Comparison of ENCODE assay signal across 11 cellular contexts in the genomic region with DNA sequence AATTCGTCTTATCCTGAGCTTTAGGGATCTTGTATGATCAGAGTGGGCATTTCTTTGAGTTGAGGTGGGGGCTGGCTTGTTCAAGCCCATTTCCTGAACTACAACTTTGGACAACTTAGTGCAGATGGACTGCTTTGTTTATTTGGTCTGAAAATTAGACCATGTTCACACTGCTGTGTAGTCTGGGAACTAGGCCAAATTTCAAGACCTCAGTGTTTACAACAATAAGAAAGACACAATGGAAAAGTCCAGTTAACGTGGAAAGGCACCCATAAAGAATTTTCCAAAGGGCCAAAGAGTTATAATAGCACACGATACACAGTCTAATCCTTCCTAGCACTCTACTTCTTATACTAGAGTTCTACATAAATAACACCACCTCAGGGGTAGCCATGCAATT.
DNase-seq lines count a peak whose midpoint lies in the region; TF ChIP-seq lines count a peak whose summit lies in the region.
"Had no signal": no experiment of that assay in that cellular context is flagged by ENCODE, and none has a peak within 500 bp of the region (broad histone marks: within the 10 kb centered on the region; RNA-seq: fewer than 3 reads in every experiment).

No MANE protein-coding gene starts in this region.

- H3K4me1 ChIP-seq in mesenchymal stem cell (ENCODE audit: control insufficient read depth, insufficient read depth, low read depth, low read length): no peaks in the 10 kb centered on the region

- DNase-seq in CD14-positive monocyte (ENCODE audit: low spot score) (no peak), LNCaP clone FGC (ENCODE audit: low read depth) (peak; percentile 13), cardiac fibroblast (ENCODE audit: low read depth in 2 of 2) (peak; percentile 46 to 75), mesenchymal stem cell (peak; percentile 80), NCI-H1694 (lab: John Stamatoyannopoulos, UW) (no peak), hypothalamus (lab: John Stamatoyannopoulos, UW) (no peak), SIG-M5 (lab: John Stamatoyannopoulos, UW) (no peak)
- no peak for DNase-seq in activated CD8-positive, alpha-beta memory T cell treated with anti-CD3 and anti-CD28 coated beads, Interleukin-2, amount 50 U/mL, for 48 hours
- DNase-seq: activated naive CD4-positive, alpha-beta T cell treated with anti-CD3 and anti-CD28 coated beads, Interleukin-2, amount 50 U/mL, for 16 hours; CD8-positive, alpha-beta T cell had no signal

- H3K4ac ChIP-seq in mesenchymal stem cell (ENCODE audit: low read depth in 1 of 2, low read length in 2 of 2): peak overlapping the region in 1 of 2 experiments; percentile 68

- peaks cover 0 to 2% (median 0%) of the 10 kb centered on the region in 7 donors for H3K9me3 Mint-ChIP-seq in CD14-positive monocyte
- H3K9me3 Mint-ChIP-seq: CD8-positive, alpha-beta T cell had no signal

- no peak overlapping the region for H3K4me3 ChIP-seq in LNCaP clone FGC (ENCODE audit: low read depth, low read length)
- no peak overlapping the region for H3K4me3 ChIP-seq in cardiac fibroblast (replicated peaks in 1 of 2; ENCODE audit: low read depth in 2 of 2, low read length in 2 of 2)
- no peak overlapping the region for H3K4me3 ChIP-seq in mesenchymal stem cell (ENCODE audit: insufficient read depth in 1 of 2, low read depth in 1 of 2, low read length in 2 of 2)

- H2BK120ac ChIP-seq in mesenchymal stem cell (ENCODE audit: low read depth, low read length): no peak overlapping the region

- H2AFZ ChIP-seq in mesenchymal stem cell (ENCODE audit: low read depth, low read length): no peak overlapping the region

- H3K9me3 ChIP-seq in mesenchymal stem cell (ENCODE audit: control insufficient read depth, low read length): no peaks in the 10 kb centered on the region

- H3K14ac ChIP-seq in mesenchymal stem cell (ENCODE audit: low read length in 2 of 2): no peak overlapping the region

- peak overlapping the region; percentile 78 to 95 (median 90) for H3K27ac Mint-ChIP-seq in CD14-positive monocyte
- H3K27ac Mint-ChIP-seq: CD8-positive, alpha-beta T cell; WTC11 had no signal

- H2BK15ac ChIP-seq in mesenchymal stem cell (ENCODE audit: low read depth, poor library complexity, severe bottlenecking): no peak overlapping the region

- H3K4me2 ChIP-seq in mesenchymal stem cell (ENCODE audit: low read length, poor library complexity, severe bottlenecking): no peak overlapping the region

- H3K18ac ChIP-seq in mesenchymal stem cell (ENCODE audit: low read depth in 1 of 2, low read length in 2 of 2): peak overlapping the region; percentile 91 to 96

- H3K36me3 ChIP-seq in mesenchymal stem cell (ENCODE audit: control insufficient read depth in 1 of 2, insufficient read depth in 2 of 2, low read depth in 1 of 2, low read length in 2 of 2): no peaks in the 10 kb centered on the region

- H3K27me3 ChIP-seq in mesenchymal stem cell (ENCODE audit: control insufficient read depth in 1 of 2, insufficient read depth in 1 of 2, low read length in 2 of 2): no peaks in the 10 kb centered on the region

- peaks cover 76% of the 10 kb centered on the region for H3K4me1 Mint-ChIP-seq in CD14-positive monocyte

- no peak overlapping the region for H2AK5ac ChIP-seq in mesenchymal stem cell (ENCODE audit: low read length, severe bottlenecking)

- H3K79me1 ChIP-seq in mesenchymal stem cell (replicated peaks; ENCODE audit: low read length, poor library complexity, severe bottlenecking): no peaks in the 10 kb centered on the region

- no peak overlapping the region for H3K4me3 Mint-ChIP-seq in CD14-positive monocyte
- H3K4me3 Mint-ChIP-seq: CD8-positive, alpha-beta T cell; WTC11 had no signal

- no peak for TF ChIP-seq CTCF in CD14-positive monocyte (IDR thresholded peaks at IDR 0.05)
- TF ChIP-seq CTCF in LNCaP clone FGC (IDR thresholded peaks at IDR 0.05; ENCODE audit: control insufficient read depth, extremely low read depth, insufficient read depth): no peak
- no peak for TF ChIP-seq CTCF in cardiac fibroblast (IDR thresholded peaks at IDR 0.05; ENCODE audit: low read depth, low read length)

- WGBS in mesenchymal stem cell: 47% methylated on average over 3 of the region's 3 CpGs

- H3K27ac ChIP-seq in mesenchymal stem cell (ENCODE audit: low read length, poor library complexity, severe bottlenecking): no peak overlapping the region

- peak overlapping the region; percentile 85 for H3K9ac ChIP-seq in mesenchymal stem cell (ENCODE audit: low read length)

- no peak overlapping the region for H2BK5ac ChIP-seq in mesenchymal stem cell (ENCODE audit: low read depth, low read length, poor library complexity, severe bottlenecking)

- peaks cover 3 to 20% of the 10 kb centered on the region in 2 donors for H3K36me3 Mint-ChIP-seq in CD14-positive monocyte
- H3K36me3 Mint-ChIP-seq: CD8-positive, alpha-beta T cell; WTC11 had no signal

- peak overlapping the region; percentile 94 for H4K8ac ChIP-seq in mesenchymal stem cell (ENCODE audit: low read length)

- no peak overlapping the region for H4K91ac ChIP-seq in mesenchymal stem cell (ENCODE audit: low read length)

- peak overlapping the region in 1 of 2 experiments; percentile 98 for H2BK12ac ChIP-seq in mesenchymal stem cell (ENCODE audit: low read length in 2 of 2)

- H3K23ac ChIP-seq in mesenchymal stem cell (ENCODE audit: low read length in 2 of 2): no peak overlapping the region

- intact Hi-C loops in CD14-positive monocyte (cut with micrococcal nuclease): loop anchor here in 1 of 2 donors (10.0 kb wide), 1 partner anchor 57 kb away; the partner anchor contains the start of gene ATP8B4

- H3K27me3 Mint-ChIP-seq in CD14-positive monocyte (ENCODE audit: low read depth in 3 of 3): no peaks in the 10 kb centered on the region

Comparison
In these comparisons a context has a peak if more than half of its experiments do, and no peak if none do; other contexts are left out.
1. DNase-seq: peak in LNCaP clone FGC (single experiment), cardiac fibroblast (2 of 2) and mesenchymal stem cell (single experiment); none in CD14-positive monocyte (single experiment), NCI-H1694 (single experiment), hypothalamus (0 of 51), activated CD8-positive, alpha-beta memory T cell treated with anti-CD3 and anti-CD28 coated beads, Interleukin-2, amount 50 U/mL, for 48 hours (single experiment) and SIG-M5 (single experiment).